1 cellular context compared by ENCODE assay signal in the genomic region with DNA sequence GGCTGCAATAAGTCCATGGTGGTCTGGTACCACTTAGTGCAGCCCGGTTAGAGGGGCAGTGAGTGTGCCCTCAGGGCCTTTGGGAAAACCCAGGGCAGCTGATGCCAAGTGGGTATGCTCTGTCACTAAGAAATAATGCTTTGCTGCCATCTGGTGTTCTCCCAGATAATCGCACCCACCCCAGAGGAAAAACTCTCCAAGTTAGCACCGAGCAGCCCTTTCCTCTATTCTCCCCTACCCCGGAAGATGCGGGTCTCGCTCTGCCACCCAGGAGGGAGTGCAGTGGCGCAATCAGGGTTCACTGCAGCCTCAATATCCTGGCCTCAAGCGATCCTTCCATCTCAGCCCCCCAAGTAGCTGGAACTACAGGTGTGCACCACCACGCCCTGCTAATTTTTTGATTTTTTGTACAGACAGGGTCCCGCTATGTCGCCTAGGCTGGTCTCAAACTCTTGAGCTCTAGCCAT.
TF ChIP-seq lines count a peak whose summit lies in the region.

No MANE protein-coding gene starts in this region.

TF ChIP-seq in IMR-90, 13 proteins besides CTCF, POLR2A, EP300 and RAD21:
- TF ChIP-seq, protein P1, sequence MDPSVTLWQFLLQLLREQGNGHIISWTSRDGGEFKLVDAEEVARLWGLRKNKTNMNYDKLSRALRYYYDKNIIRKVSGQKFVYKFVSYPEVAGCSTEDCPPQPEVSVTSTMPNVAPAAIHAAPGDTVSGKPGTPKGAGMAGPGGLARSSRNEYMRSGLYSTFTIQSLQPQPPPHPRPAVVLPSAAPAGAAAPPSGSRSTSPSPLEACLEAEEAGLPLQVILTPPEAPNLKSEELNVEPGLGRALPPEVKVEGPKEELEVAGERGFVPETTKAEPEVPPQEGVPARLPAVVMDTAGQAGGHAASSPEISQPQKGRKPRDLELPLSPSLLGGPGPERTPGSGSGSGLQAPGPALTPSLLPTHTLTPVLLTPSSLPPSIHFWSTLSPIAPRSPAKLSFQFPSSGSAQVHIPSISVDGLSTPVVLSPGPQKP (IDR thresholded peaks at IDR 0.05; ENCODE audit: borderline replicate concordance, low read depth, low read length), result no peak
- TF ChIP-seq SMC3 (IDR thresholded peaks at IDR 0.05; ENCODE audit: low read depth, low read length), result peak; percentile 82
